ENCODE assay signal across 1 cellular context in the genomic region with DNA sequence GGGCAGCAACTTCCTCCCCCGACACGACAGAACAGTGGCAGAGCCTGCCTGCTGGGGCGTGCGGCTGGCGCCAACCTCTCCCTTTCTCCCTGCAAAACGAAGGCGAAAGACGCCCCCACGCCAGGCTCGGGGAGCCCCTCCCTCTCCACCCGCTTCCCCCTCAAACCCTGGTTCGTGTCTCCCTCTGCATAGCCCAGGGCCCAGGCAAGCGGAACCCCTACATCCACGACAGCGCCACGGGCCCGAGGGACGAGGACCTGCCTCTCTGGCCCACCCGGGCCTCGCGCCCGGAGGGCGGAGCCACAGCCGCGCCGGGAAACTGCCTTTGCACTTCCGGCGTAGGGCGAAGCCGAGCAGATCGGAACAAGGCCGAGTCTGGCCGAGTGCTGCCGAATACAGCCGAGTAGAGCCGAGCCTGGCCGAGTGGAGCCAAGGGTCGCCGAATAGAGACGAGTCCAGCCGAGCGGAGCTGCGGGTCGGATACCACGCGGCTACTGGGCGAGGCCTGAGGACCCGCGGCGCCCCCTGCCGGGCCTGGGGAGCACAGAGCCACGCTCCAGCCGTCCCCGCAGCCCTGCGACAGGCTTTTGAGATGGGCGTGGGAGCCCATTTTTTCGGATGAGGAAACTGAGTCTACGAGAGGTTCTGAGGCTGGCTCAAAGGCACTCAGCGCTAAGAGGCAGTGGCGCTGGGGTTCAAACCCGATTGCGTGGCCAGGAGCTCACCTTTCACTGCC.
TF ChIP-seq lines count a peak whose summit lies in the region.

No MANE protein-coding gene starts in this region.

TF ChIP-seq in H1, 55 proteins besides CTCF, POLR2A, EP300 and RAD21:
- TF ChIP-seq TAF7 (optimal IDR thresholded peaks at IDR 0.05; ENCODE audit: borderline replicate concordance, low read depth, low read length) (no peak), RBBP5 (IDR thresholded peaks at IDR 0.05; ENCODE audit: borderline replicate concordance, low read depth, low read length) (peak; percentile 83), SP2 (IDR thresholded peaks at IDR 0.05; ENCODE audit: low read length) (no peak), BCL11A (IDR thresholded peaks at IDR 0.05; ENCODE audit: low read depth in 2 of 2, low read length in 2 of 2) (no peak), SIN3A (conservative IDR thresholded peaks at IDR 0.05 in 1 of 2, IDR thresholded peaks at IDR 0.05 in 1 of 2; ENCODE audit: low read depth in 1 of 2, low read length in 2 of 2) (peak; percentile 34 to 55; a peak in 1 of 4 replicates), BACH1 (IDR thresholded peaks at IDR 0.05; ENCODE audit: low read length) (peak; percentile 51), ASH2L (IDR thresholded peaks at IDR 0.05; ENCODE audit: low read length) (peak; percentile 77), FOSL1 (IDR thresholded peaks at IDR 0.05; ENCODE audit: insufficient read depth, low read depth, low read length) (no peak), SAP30 (IDR thresholded peaks at IDR 0.05; ENCODE audit: insufficient read depth, insufficient replicate concordance, low read length) (no peak), KDM1A (IDR thresholded peaks at IDR 0.05; ENCODE audit: borderline replicate concordance, low read length) (peak; percentile 79; the same call in 1 of the 2 replicates), YY1 (IDR thresholded peaks at IDR 0.05; ENCODE audit: low read depth, low read length) (no peak), CBX5 (IDR thresholded peaks at IDR 0.05; ENCODE audit: low read depth, low read length) (no peak), KDM4A (IDR thresholded peaks at IDR 0.05; ENCODE audit: low read depth, low read length, severe bottlenecking) (peak; percentile 64), PHF8 (conservative IDR thresholded peaks at IDR 0.05; ENCODE audit: low read depth, low read length) (peak; percentile 90), HDAC2 (IDR thresholded peaks at IDR 0.05; ENCODE audit: borderline replicate concordance in 1 of 2, low read depth in 2 of 2, low read length in 2 of 2) (no peak), SP4 (IDR thresholded peaks at IDR 0.05; ENCODE audit: low read length) (0 out of 2 replicates have a peak, but pooled peaks have one; percentile 81), ZNF274 (IDR thresholded peaks at IDR 0.05; ENCODE audit: borderline replicate concordance, extremely low read depth, low read length) (no peak), E2F6 (IDR thresholded peaks at IDR 0.05) (peak; percentile 67; the same call in 1 of the 2 replicates), POLR2AphosphoS5 (IDR thresholded peaks at IDR 0.05; ENCODE audit: low read depth, low read length) (no peak), HDAC6 (IDR thresholded peaks at IDR 0.05; ENCODE audit: low read depth, low read length) (no peak), CHD1 (IDR thresholded peaks at IDR 0.05; ENCODE audit: low read depth, low read length) (no peak), CHD7 (IDR thresholded peaks at IDR 0.05; ENCODE audit: insufficient replicate concordance, low read length) (no peak), SP1 (IDR thresholded peaks at IDR 0.05; ENCODE audit: low read depth, low read length) (no peak), GABPA (IDR thresholded peaks at IDR 0.05; ENCODE audit: borderline replicate concordance, insufficient read depth, low read length) (no peak), JUN (IDR thresholded peaks at IDR 0.05; ENCODE audit: low read depth, low read length) (no peak), SUZ12 (IDR thresholded peaks at IDR 0.05; ENCODE audit: low read length) (no peak), SIRT6 (IDR thresholded peaks at IDR 0.05; ENCODE audit: low read length) (no peak)
- TF ChIP-seq, protein P1, sequence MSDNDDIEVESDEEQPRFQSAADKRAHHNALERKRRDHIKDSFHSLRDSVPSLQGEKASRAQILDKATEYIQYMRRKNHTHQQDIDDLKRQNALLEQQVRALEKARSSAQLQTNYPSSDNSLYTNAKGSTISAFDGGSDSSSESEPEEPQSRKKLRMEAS (IDR thresholded peaks at IDR 0.05) = peak; percentile 93
